2 cellular contexts compared by ENCODE assay signal in the genomic region with DNA sequence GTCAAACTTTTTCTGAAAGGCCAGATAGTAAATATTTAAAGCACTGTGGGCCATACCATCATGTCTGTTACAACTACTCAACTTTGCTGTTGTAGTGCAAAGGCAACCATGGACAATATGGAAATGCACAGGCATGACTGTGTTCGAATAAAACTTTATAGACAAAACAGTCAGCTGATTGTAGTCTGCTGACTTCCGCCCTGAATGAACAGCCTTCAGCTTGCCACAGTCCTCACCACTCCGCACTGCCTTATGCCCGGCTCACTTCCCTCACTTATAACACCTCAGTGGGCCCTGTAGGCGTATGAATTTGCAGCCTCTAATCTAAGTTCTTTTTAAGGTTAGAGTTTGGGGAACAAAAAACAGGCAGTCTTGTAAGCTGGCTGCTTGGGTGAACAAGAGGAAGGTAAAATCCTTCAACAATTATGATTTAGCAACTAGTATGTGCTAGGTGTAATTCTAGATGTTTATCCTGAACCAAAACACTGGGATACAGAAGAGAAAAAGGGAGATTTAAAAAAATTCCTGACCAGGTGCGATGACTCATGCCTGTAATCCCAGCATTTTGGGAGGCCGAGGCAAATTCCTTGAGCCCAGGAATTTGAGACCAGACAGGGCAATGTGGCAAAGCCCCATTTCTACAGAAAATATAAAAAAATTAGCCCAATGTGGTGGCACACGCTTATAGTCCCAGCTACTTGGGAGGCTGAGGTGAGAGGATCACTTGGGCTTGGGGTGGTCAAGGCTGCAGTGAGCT.
TF ChIP-seq lines count a peak whose summit lies in the region.

No MANE protein-coding gene starts in this region.

TF ChIP-seq in HCT116, 20 proteins besides CTCF, POLR2A, EP300 and RAD21:
- TF ChIP-seq, protein P1, sequence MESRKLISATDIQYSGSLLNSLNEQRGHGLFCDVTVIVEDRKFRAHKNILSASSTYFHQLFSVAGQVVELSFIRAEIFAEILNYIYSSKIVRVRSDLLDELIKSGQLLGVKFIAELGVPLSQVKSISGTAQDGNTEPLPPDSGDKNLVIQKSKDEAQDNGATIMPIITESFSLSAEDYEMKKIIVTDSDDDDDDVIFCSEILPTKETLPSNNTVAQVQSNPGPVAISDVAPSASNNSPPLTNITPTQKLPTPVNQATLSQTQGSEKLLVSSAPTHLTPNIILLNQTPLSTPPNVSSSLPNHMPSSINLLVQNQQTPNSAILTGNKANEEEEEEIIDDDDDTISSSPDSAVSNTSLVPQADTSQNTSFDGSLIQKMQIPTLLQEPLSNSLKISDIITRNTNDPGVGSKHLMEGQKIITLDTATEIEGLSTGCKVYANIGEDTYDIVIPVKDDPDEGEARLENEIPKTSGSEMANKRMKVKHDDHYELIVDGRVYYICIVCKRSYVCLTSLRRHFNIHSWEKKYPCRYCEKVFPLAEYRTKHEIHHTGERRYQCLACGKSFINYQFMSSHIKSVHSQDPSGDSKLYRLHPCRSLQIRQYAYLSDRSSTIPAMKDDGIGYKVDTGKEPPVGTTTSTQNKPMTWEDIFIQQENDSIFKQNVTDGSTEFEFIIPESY (IDR thresholded peaks at IDR 0.05; ENCODE audit: extremely low read depth, insufficient replicate concordance, low read length): no peak
- TF ChIP-seq TCF7L2 (IDR thresholded peaks at IDR 0.05; ENCODE audit: borderline replicate concordance, extremely low read depth, insufficient read depth, insufficient read length): no peak
- no peak for TF ChIP-seq FOSL1 (IDR thresholded peaks at IDR 0.05; ENCODE audit: low read depth)
- TF ChIP-seq ELF1 (IDR thresholded peaks at IDR 0.05; ENCODE audit: borderline replicate concordance, low read depth): no peak
- no peak for TF ChIP-seq ZFX (IDR thresholded peaks at IDR 0.05)
- no peak for TF ChIP-seq EZH2phosphoT487 (IDR thresholded peaks at IDR 0.05; ENCODE audit: borderline replicate concordance)
- TF ChIP-seq SIN3A (IDR thresholded peaks at IDR 0.05; ENCODE audit: low read depth): no peak
- no peak for TF ChIP-seq YY1 (IDR thresholded peaks at IDR 0.05; ENCODE audit: extremely low read depth, insufficient replicate concordance, low read depth, low read length)
- TF ChIP-seq, protein P2, sequence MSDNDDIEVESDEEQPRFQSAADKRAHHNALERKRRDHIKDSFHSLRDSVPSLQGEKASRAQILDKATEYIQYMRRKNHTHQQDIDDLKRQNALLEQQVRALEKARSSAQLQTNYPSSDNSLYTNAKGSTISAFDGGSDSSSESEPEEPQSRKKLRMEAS (IDR thresholded peaks at IDR 0.05): no peak
- TF ChIP-seq EGR1 (IDR thresholded peaks at IDR 0.05; ENCODE audit: low read depth): no peak
- TF ChIP-seq SP1 (IDR thresholded peaks at IDR 0.05; ENCODE audit: low read depth): no peak
- TF ChIP-seq, protein P3, sequence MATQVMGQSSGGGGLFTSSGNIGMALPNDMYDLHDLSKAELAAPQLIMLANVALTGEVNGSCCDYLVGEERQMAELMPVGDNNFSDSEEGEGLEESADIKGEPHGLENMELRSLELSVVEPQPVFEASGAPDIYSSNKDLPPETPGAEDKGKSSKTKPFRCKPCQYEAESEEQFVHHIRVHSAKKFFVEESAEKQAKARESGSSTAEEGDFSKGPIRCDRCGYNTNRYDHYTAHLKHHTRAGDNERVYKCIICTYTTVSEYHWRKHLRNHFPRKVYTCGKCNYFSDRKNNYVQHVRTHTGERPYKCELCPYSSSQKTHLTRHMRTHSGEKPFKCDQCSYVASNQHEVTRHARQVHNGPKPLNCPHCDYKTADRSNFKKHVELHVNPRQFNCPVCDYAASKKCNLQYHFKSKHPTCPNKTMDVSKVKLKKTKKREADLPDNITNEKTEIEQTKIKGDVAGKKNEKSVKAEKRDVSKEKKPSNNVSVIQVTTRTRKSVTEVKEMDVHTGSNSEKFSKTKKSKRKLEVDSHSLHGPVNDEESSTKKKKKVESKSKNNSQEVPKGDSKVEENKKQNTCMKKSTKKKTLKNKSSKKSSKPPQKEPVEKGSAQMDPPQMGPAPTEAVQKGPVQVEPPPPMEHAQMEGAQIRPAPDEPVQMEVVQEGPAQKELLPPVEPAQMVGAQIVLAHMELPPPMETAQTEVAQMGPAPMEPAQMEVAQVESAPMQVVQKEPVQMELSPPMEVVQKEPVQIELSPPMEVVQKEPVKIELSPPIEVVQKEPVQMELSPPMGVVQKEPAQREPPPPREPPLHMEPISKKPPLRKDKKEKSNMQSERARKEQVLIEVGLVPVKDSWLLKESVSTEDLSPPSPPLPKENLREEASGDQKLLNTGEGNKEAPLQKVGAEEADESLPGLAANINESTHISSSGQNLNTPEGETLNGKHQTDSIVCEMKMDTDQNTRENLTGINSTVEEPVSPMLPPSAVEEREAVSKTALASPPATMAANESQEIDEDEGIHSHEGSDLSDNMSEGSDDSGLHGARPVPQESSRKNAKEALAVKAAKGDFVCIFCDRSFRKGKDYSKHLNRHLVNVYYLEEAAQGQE (IDR thresholded peaks at IDR 0.05; ENCODE audit: low read depth): no peak
- TF ChIP-seq POLR2AphosphoS5 (IDR thresholded peaks at IDR 0.05; ENCODE audit: low read depth, low read length): no peak

TF ChIP-seq in liver, 16 proteins besides CTCF, POLR2A, EP300 and RAD21:
- TF ChIP-seq HNF4A (conservative IDR thresholded peaks at IDR 0.05) (no peak), HNF4G (IDR thresholded peaks at IDR 0.05) (no peak), JUND (IDR thresholded peaks at IDR 0.05) (no peak), YY1 (IDR thresholded peaks at IDR 0.05) (no peak), RXRA (IDR thresholded peaks at IDR 0.05) (no peak), FOXA2 (IDR thresholded peaks at IDR 0.05) (no peak), NR2F2 (IDR thresholded peaks at IDR 0.05) (no peak), FOXA1 (IDR thresholded peaks at IDR 0.05) (no peak), TAF1 (conservative IDR thresholded peaks at IDR 0.05) (no peak), SP1 (IDR thresholded peaks at IDR 0.05) (no peak)
- TF ChIP-seq, protein P4, sequence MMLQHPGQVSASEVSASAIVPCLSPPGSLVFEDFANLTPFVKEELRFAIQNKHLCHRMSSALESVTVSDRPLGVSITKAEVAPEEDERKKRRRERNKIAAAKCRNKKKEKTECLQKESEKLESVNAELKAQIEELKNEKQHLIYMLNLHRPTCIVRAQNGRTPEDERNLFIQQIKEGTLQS (IDR thresholded peaks at IDR 0.05): no peak
- TF ChIP-seq, protein P2 (IDR thresholded peaks at IDR 0.05): no peak
- TF ChIP-seq, protein P3 (IDR thresholded peaks at IDR 0.05): no peak
- TF ChIP-seq, protein P1 (IDR thresholded peaks at IDR 0.05): no peak
